Comparison of ENCODE assay signal across 8 cellular contexts in the genomic region with DNA sequence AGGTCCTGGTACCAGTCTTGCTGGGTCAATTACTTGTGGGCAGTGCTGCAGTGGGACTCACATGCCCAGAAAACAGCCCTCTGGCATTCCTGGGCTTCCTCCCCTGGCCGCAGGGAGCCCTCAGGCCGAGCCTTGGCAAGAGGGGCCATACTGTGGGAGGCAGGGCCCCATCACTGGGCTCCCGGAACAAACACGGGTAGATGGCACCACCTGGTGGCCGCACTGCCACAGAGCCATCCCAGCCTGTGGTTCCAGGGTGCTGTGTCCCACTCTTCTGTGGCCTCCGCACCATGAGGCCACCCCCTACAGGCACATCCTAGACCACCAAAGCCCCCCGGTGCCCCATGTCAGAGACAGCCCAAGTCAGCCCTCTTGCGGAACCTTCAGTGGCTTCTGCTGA.
DNase-seq lines count a peak whose midpoint lies in the region; ATAC-seq and TF ChIP-seq lines count a peak whose summit lies in the region.
"Not testable (repeated sequence)": the region's sequence is repeated elsewhere in the genome, so short reads cannot be mapped to it uniquely, and the experiment has no call there.

No MANE protein-coding gene starts in this region.

- not testable (repeated sequence) for H3K4me1 ChIP-seq in CD8-positive, alpha-beta T cell (ENCODE audit: insufficient read depth, low read length)

- not testable (repeated sequence) for DNase-seq in CD8-positive, alpha-beta T cell; activated T-cell treated with anti-CD3 and anti-CD28 coated beads, Interleukin-2, amount 50 U/mL, for 4 hours; left ventricle myocardium superior; sciatic nerve (ENCODE audit: low spot score)

- not testable (repeated sequence) for H3K4me3 ChIP-seq in CD8-positive, alpha-beta T cell (ENCODE audit: low read depth, low read length)

- not testable (repeated sequence) for H3K27me3 ChIP-seq in CD8-positive, alpha-beta T cell (ENCODE audit: insufficient read depth, low read length)

- intact Hi-C loops in CD8-positive, alpha-beta T cell (cut with DNase I, micrococcal nuclease); left ventricle myocardium superior (cut with micrococcal nuclease); sciatic nerve (cut with DNase I): not testable (repeated sequence)

- not testable (repeated sequence) for H3K36me3 ChIP-seq in CD8-positive, alpha-beta T cell (ENCODE audit: insufficient read depth, low read length)

- not testable (repeated sequence) for H3K9me3 ChIP-seq in CD8-positive, alpha-beta T cell (ENCODE audit: low read length)

- H3K27ac Mint-ChIP-seq in CD8-positive, alpha-beta T cell: not testable (repeated sequence)

- H3K27me3 Mint-ChIP-seq in CD8-positive, alpha-beta T cell (ENCODE audit: low read depth); activated T-cell treated with anti-CD3 and anti-CD28 coated beads, Interleukin-2, amount 50 U/mL, for 4 hours (ENCODE audit: low read depth): not testable (repeated sequence)

- CTCF ChIA-PET in CD8-positive, alpha-beta T cell (lab: Charles Lee): not testable (repeated sequence)

- not testable (repeated sequence) for H3K4me1 Mint-ChIP-seq in CD8-positive, alpha-beta T cell (ENCODE audit: low read depth); activated T-cell treated with anti-CD3 and anti-CD28 coated beads, Interleukin-2, amount 50 U/mL, for 4 hours (ENCODE audit: low read depth)

- H3K4me3 Mint-ChIP-seq in CD8-positive, alpha-beta T cell; activated T-cell treated with anti-CD3 and anti-CD28 coated beads, Interleukin-2, amount 50 U/mL, for 4 hours: not testable (repeated sequence)

- not testable (repeated sequence) for H3K27ac ChIP-seq in CD8-positive, alpha-beta T cell (ENCODE audit: low read depth, low read length)

- POLR2A ChIA-PET in CD8-positive, alpha-beta T cell (lab: Charles Lee): not testable (repeated sequence)

- ATAC-seq in CD8-positive, alpha-beta T cell: peak; percentile 93
- ATAC-seq in GM19438 (IDR thresholded peaks at IDR 0.05; ENCODE audit: low read depth, unreplicated experiment): peak; percentile 70
- peak; percentile 78 for ATAC-seq in GM21723 (IDR thresholded peaks at IDR 0.05; ENCODE audit: unreplicated experiment)
- ATAC-seq in HG02981 (IDR thresholded peaks at IDR 0.05; ENCODE audit: unreplicated experiment): peak; percentile 97
- ATAC-seq in HG03558 (IDR thresholded peaks at IDR 0.05; ENCODE audit: extremely low read depth, unreplicated experiment): peak; percentile 72
- ATAC-seq in activated T-cell treated with anti-CD3 and anti-CD28 coated beads, Interleukin-2, amount 50 U/mL, for 4 hours: peak; percentile 93 to 96
- peak; percentile 89 for ATAC-seq in left ventricle myocardium superior
- peak; percentile 90 for ATAC-seq in sciatic nerve

- TF ChIP-seq CTCF in CD8-positive, alpha-beta T cell (IDR thresholded peaks at IDR 0.05): not testable (repeated sequence)

- not testable (repeated sequence) for H3K9me3 Mint-ChIP-seq in CD8-positive, alpha-beta T cell; activated T-cell treated with anti-CD3 and anti-CD28 coated beads, Interleukin-2, amount 50 U/mL, for 4 hours

- not testable (repeated sequence) for H3K36me3 Mint-ChIP-seq in CD8-positive, alpha-beta T cell; activated T-cell treated with anti-CD3 and anti-CD28 coated beads, Interleukin-2, amount 50 U/mL, for 4 hours (ENCODE audit: insufficient read depth)
